8 cellular contexts compared by ENCODE assay signal in genomic region chr20:297098-297924, GRCh38. TPM values are rescaled to one million over a fixed set of nuclear protein-coding genes. Genes with fewer than 3 reads are reported as not detected.
DNase-seq lines count a peak whose midpoint lies in the region; ATAC-seq and TF ChIP-seq lines count a peak whose summit lies in the region.

A gene with protein sequence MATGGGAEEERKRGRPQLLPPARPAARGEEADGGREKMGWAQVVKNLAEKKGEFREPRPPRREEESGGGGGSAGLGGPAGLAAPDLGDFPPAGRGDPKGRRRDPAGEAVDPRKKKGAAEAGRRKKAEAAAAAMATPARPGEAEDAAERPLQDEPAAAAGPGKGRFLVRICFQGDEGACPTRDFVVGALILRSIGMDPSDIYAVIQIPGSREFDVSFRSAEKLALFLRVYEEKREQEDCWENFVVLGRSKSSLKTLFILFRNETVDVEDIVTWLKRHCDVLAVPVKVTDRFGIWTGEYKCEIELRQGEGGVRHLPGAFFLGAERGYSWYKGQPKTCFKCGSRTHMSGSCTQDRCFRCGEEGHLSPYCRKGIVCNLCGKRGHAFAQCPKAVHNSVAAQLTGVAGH (plus strand): TSS chr20:297570. CDS start chr20:297587, 17 bp downstream.

- peaks cover 4% of the 10 kb centered on the region for H3K36me3 Mint-ChIP-seq in chondrocyte (ENCODE audit: low read depth)

- H3K36me3 ChIP-seq in BE2C = peaks cover 10% of the 10 kb centered on the region

- DNase-seq in BE2C = peak; percentile 79
- peak; percentile 89 for DNase-seq in NCI-H446 treated with DMSO at 0.1 percent for 48 hours (lab: John Stamatoyannopoulos, UW)
- peak; percentile 70 to 75 for DNase-seq in activated CD4-positive, alpha-beta T cell treated with anti-CD3 and anti-CD28 coated beads for 24 hours (ENCODE audit: low read depth in 2 of 2)
- no peak for DNase-seq in chondrocyte (ENCODE audit: low spot score)
- DNase-seq in kidney glomerular epithelial cell (lab: John Stamatoyannopoulos, UW) = peak; percentile 61
- peak; percentile 64 for DNase-seq in stimulated activated CD4-positive, alpha-beta T cell treated with anti-CD3 and anti-CD28 coated beads, Interleukin-1b, Interleukin-23, amount 100 ng/mL, for 1 hour (ENCODE audit: low read depth in 2 of 2)

- ATAC-seq in GM19043 (IDR thresholded peaks at IDR 0.05; ENCODE audit: low read depth, unreplicated experiment) = peak; percentile 80
- peak; percentile 54 for ATAC-seq in HG03378 (IDR thresholded peaks at IDR 0.05; ENCODE audit: unreplicated experiment)

- H3K27me3 Mint-ChIP-seq in chondrocyte (ENCODE audit: low read depth) = no peaks in the 10 kb centered on the region

- H3K27me3 ChIP-seq in BE2C = no peaks in the 10 kb centered on the region

- H3K4me1 ChIP-seq in BE2C = no peaks in the 10 kb centered on the region

- peak within 1 kb of the TSS; percentile 96 for H3K27ac Mint-ChIP-seq in chondrocyte (ENCODE audit: unreplicated experiment)

- peak within 1 kb of the TSS; percentile 94 for H3K4me3 Mint-ChIP-seq in chondrocyte (ENCODE audit: unreplicated experiment)

- peak within 1 kb of the TSS; percentile 81 for H3K4me3 ChIP-seq in BE2C (ENCODE audit: low read depth, low read length)

- H3K4me1 Mint-ChIP-seq in chondrocyte (ENCODE audit: low read depth) = peaks cover 48% of the 10 kb centered on the region

- TF ChIP-seq CTCF in BE2C (IDR thresholded peaks at IDR 0.05; ENCODE audit: low read depth, low read length) = 0 out of 2 replicates have a peak, but pooled peaks have one; percentile 14
- TF ChIP-seq CTCF in chondrocyte (IDR thresholded peaks at IDR 0.05) = peak; percentile 45

- no peaks in the 10 kb centered on the region for H3K9me3 ChIP-seq in BE2C

- no peaks in the 10 kb centered on the region for H3K9me3 Mint-ChIP-seq in chondrocyte (ENCODE audit: low read depth)

RNA-seq across cellular contexts. Expression of the gene that starts here (rescaled TPM):
- polyA plus RNA-seq in BE2C (2012; ENCODE audit: insufficient read depth, insufficient read length, low read depth) = 72.9 TPM
- total RNA-seq in chondrocyte = 17.2 to 18.6 TPM (median 17.4 TPM) in 3 replicates
